ENCODE assay signal across 20 cellular contexts in the genomic region with DNA sequence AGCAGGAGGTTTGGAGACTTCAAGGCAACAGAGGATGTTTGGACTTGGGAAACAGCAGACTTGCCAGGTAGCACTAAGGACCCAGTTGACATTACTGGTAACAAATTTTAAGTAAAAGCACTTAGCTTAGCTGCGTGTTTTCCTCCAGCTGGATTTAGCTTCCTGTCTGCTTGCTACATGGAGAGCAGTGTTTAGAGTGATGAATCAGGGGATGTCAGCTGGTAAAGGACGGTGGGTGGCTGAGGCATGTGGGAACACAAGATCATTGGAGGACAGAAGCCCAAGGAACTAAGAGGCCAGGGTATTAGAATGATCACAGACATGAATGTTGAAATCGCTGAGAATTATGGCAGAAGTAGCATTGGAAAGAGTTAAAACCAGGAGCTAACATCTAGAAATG. TPM values are rescaled to one million over a fixed set of nuclear protein-coding genes. Genes with fewer than 3 reads are reported as not detected.
DNase-seq lines count a peak whose midpoint lies in the region; ATAC-seq and TF ChIP-seq lines count a peak whose summit lies in the region.
"Had no signal": no experiment of that assay in that cellular context is flagged by ENCODE, and none has a peak within 500 bp of the region (broad histone marks: within the 10 kb centered on the region; RNA-seq: fewer than 3 reads in every experiment).

No MANE protein-coding gene starts in this region.

- DNase-seq in EH (ENCODE audit: low read depth) (peak; percentile 52), choroid plexus epithelial cell (ENCODE audit: low read depth) (peak; percentile 92), iris pigment epithelial cell (ENCODE audit: low read depth) (peak; percentile 94), sigmoid colon (no peak), ureter (ENCODE audit: low spot score) (no peak), NCI-H2227 (lab: John Stamatoyannopoulos, UW; ENCODE audit: unreplicated experiment) (no peak)
- DNase-seq: activated CD4-positive, alpha-beta T cell treated with anti-CD3 and anti-CD28 coated beads, Interleukin-2, amount 50 U/mL, for 48 hours; AML-193; DMS 273 treated with DMSO at 0.1 percent for 48 hours; foreskin melanocyte; H9; islet precursor cell; KBM-7; NCI-H2227 treated with DMSO at 0.1 percent for 48 hours; nephron progenitor cell; stimulated activated naive CD4-positive, alpha-beta T cell had no signal

- 56 to 79% methylated on average over 3 of the region's 3 CpGs for WGBS in sigmoid colon, 2 donors

- no peak for TF ChIP-seq EP300 in sigmoid colon (IDR thresholded peaks at IDR 0.05)

- H3K27ac ChIP-seq in sigmoid colon = peak overlapping the region; percentile 31 to 94 (median 68)
- H3K27ac ChIP-seq: SJSA1 had no signal

- intact Hi-C loops in sigmoid colon (cut with DNase I) = no loop called here

- TF ChIP-seq CTCF in choroid plexus epithelial cell (conservative IDR thresholded peaks at IDR 0.05; ENCODE audit: low read depth, low read length) (no peak), sigmoid colon (IDR thresholded peaks at IDR 0.05) (no peak)

- H3K27me3 ChIP-seq in sigmoid colon = no peaks in the 10 kb centered on the region
- H3K27me3 ChIP-seq: adrenal gland, SJSA1 had no signal

- H3K4me3 ChIP-seq in choroid plexus epithelial cell (ENCODE audit: low read depth, low read length) (no peak overlapping the region), sigmoid colon (no peak overlapping the region)
- H3K4me3 ChIP-seq: adrenal gland, SJSA1 had no signal

- ATAC-seq in GM18867 (IDR thresholded peaks at IDR 0.05; ENCODE audit: unreplicated experiment) (no peak), GM18907 (IDR thresholded peaks at IDR 0.05; ENCODE audit: unreplicated experiment) (no peak)

- no peak for TF ChIP-seq POLR2A in sigmoid colon (IDR thresholded peaks at IDR 0.05)

- peaks cover 0 to 96% (median 85%) of the 10 kb centered on the region in 4 donors for H3K4me1 ChIP-seq in sigmoid colon
- H3K4me1 ChIP-seq: adrenal gland had no signal

- no peaks in the 10 kb centered on the region for H3K9me3 ChIP-seq in sigmoid colon
- H3K9me3 ChIP-seq: adrenal gland, SJSA1 had no signal

- peaks cover 0 to 12% (median 0%) of the 10 kb centered on the region in 4 donors for H3K36me3 ChIP-seq in sigmoid colon
- H3K36me3 ChIP-seq: adrenal gland had no signal

RNA-seq across cellular contexts. Expression of gene CALD1, which starts 34.2 kb away (rescaled TPM):
- total RNA-seq in sigmoid colon (1,000 to 10,000 TPM; 1,069 to 2,150 (median 1,500) TPM), ureter (389 TPM)
- polyA plus RNA-seq in sigmoid colon = 100 to 1,000 TPM in 1 of 3 donors, 10 to 100 TPM in 2; 34.7 to 125 (median 79.3) TPM

Comparison
In these comparisons a context has a peak if more than half of its experiments do, and no peak if none do; other contexts are left out.
1. DNase-seq: peak in EH (single experiment), choroid plexus epithelial cell (single experiment) and iris pigment epithelial cell (single experiment); none in sigmoid colon (single experiment), ureter (single experiment) and NCI-H2227 (single experiment).